1 cellular context compared by ENCODE assay signal in the genomic region with DNA sequence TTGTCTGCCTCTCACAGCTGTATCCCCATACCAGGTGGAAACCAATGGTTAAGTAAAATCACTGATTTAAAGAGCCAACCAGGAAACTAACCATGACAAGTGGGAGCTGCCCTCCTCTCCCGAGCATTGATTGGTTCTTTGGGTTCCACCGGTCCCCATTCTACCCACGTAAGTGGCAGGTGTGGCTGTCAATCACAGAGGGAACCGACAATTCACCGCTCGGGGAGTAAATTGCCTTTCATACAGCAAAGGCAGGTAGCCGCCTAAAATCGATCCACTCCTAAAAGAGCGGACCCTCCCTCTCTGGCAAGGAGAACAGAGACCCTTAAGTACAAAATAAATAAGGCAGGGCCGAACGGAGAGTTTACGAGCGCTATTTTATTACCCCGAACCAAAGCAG.
TF ChIP-seq lines count a peak whose summit lies in the region.

No MANE protein-coding gene starts in this region.

TF ChIP-seq in endothelial cell of umbilical vein, 7 proteins besides CTCF, POLR2A, EP300 and RAD21 (continued from another document):
- TF ChIP-seq, protein P1, sequence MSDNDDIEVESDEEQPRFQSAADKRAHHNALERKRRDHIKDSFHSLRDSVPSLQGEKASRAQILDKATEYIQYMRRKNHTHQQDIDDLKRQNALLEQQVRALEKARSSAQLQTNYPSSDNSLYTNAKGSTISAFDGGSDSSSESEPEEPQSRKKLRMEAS (IDR thresholded peaks at IDR 0.05; ENCODE audit: insufficient read depth, insufficient read length) = no peak
- TF ChIP-seq JUN (IDR thresholded peaks at IDR 0.05; ENCODE audit: borderline replicate concordance, insufficient read depth, insufficient read length, low read depth) = no peak
- no peak for TF ChIP-seq MYC (IDR thresholded peaks at IDR 0.05; ENCODE audit: low read depth, low read length)
